8 cellular contexts compared by ENCODE assay signal in the genomic region with DNA sequence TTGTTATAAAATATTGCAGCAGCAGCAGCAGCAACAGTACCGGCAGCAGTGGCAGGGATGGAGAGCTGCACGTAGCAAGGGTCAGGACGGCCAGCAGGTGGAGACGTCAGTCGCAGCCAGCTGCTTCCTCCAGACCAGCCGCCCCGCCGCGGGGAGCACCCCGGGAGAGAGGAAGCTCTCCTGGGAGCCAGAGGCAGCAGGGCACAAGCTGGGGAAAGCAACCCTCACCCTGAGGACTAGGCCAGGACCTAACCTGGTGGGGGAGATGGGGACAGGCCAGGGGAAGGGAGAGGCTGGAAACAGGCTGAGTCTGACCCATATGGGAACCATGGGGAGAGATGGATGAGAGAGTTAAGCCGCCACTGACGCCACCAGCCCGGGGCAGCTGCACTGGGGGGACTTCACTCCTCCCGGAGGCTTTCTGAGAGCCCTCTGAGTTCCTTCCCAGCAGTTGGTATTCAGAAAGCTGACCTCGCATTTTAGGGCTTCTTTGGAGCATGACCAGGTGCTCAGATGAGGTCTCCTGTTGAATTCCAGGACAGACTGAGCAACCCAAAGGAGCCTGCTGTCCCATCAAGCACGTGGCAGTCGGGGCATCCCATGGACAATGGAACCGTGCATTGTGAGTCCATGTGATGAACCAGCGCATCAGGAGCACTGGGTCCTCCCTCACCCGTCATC. TPM values are rescaled to one million over a fixed set of nuclear protein-coding genes. Genes with fewer than 3 reads are reported as not detected.
DNase-seq lines count a peak whose midpoint lies in the region; ATAC-seq and TF ChIP-seq lines count a peak whose summit lies in the region.

No MANE protein-coding gene starts in this region.

- H3K4me3 ChIP-seq in HFF-Myc (replicated peaks; ENCODE audit: low read depth, low read length) = no peak overlapping the region

- ATAC-seq in left colon = peak; percentile 99
- no peak for ATAC-seq in GM21526 (IDR thresholded peaks at IDR 0.05; ENCODE audit: low FRiP score, unreplicated experiment)

- no peak overlapping the region for H3K27ac ChIP-seq in caudate nucleus (ENCODE audit: low read depth, low read length)

- DNase-seq in DMS 273 treated with DMSO at 0.1 percent for 48 hours (lab: John Stamatoyannopoulos, UW) = peak; percentile 32
- peak; percentile 35 for DNase-seq in HFF-Myc (ENCODE audit: extremely low read depth, low read depth)
- DNase-seq in NCI-H2227 treated with DMSO at 0.1 percent for 48 hours (lab: John Stamatoyannopoulos, UW) = peak; percentile 48
- DNase-seq in activated CD4-positive, CD25-positive, alpha-beta regulatory T cell treated with anti-CD3 and anti-CD28 coated beads, Interleukin-2, amount 50 U/mL, for 72 hours = peak; percentile 68
- peak in 53 of 61 donors; percentile 8 to 75 (median 41) for DNase-seq in caudate nucleus (lab: John Stamatoyannopoulos, UW)
- DNase-seq in left colon = peak; percentile 74 to 85
- peak; percentile 56 to 62 for DNase-seq in stimulated activated CD4-positive, alpha-beta T cell treated with anti-CD3 and anti-CD28 coated beads, Interleukin-2, amount 100 ng/mL, for 48 hours

- TF ChIP-seq CTCF in HFF-Myc (IDR thresholded peaks at IDR 0.05; ENCODE audit: low read depth, low read length, missing control alignments) = peak; percentile 71

- intact Hi-C loops in left colon (cut with DNase I, micrococcal nuclease) = loop anchor here (10.0 kb wide), 2 partner anchors 71 to 161 kb away; a partner anchor contains a TSS

RNA-seq across cellular contexts. Expression of a gene that starts 56.3 kb away (rescaled TPM):
- total RNA-seq in left colon = under 1 TPM; 0.34 to 0.42 TPM
